Comparison of ENCODE assay signal across 1 cellular context in the genomic region with DNA sequence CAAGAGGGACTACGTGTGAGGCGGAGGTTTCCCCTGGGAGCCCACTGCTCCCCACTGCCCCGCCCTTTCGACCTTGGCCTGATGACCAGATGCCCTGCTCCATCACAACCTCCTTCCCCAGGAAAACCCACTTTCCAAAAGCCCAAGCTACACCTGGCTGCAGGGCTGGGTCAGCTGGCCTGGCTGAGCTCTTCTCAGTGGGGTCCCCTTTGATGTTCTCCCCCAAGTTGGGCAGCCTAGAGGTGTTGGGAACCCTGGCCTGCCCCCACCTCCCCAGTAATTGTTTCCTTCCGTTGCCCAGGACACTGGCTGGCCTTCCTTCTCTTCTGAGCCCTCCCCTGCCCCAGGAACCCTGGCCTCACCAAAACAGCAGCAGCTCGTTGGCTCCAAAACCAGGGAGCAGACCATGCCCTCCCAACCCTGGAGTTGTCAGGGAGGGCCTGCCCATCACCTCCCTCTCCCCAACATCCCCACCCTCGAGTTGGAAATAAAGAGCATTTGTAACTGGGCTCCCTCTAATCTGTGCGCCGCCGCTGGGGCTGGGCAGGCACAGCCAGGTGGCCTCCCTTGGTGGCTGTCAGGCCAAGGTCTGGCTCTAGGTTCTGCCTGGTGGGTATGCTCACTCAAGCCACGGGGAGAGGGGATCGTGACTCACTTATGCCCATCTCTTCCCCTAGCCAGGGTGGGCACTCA.
A peak's percentile ranks its signal among the peaks of the same experiment; 100 is the strongest.
TF ChIP-seq lines count a peak whose summit lies in the region.

No MANE protein-coding gene starts in this region.

TF ChIP-seq in HepG2, 621 proteins besides CTCF, POLR2A, EP300 and RAD21:
- peak; percentile 16 for TF ChIP-seq HNRNPLL (IDR thresholded peaks at IDR 0.05; ENCODE audit: low read depth, low read length, poor library complexity, severe bottlenecking)
- peak; percentile 5; the same call in 1 of the 2 replicates for TF ChIP-seq ZBTB7B (CRISPR knock-in tag; IDR thresholded peaks at IDR 0.05)
- TF ChIP-seq FOXM1 (CRISPR knock-in tag; IDR thresholded peaks at IDR 0.05) = no peak
- TF ChIP-seq ZNF354B (CRISPR knock-in tag; IDR thresholded peaks at IDR 0.05) = 0 out of 2 replicates have a peak, but pooled peaks have one; percentile 23
- no peak for TF ChIP-seq NR2F6 (IDR thresholded peaks at IDR 0.05)
- 0 out of 2 replicates have a peak, but pooled peaks have one; percentile 18 for TF ChIP-seq NR2F6 (CRISPR knock-in tag; IDR thresholded peaks at IDR 0.05)
- no peak for TF ChIP-seq ZFP36L1 (CRISPR knock-in tag; IDR thresholded peaks at IDR 0.05)
- TF ChIP-seq, protein P1, sequence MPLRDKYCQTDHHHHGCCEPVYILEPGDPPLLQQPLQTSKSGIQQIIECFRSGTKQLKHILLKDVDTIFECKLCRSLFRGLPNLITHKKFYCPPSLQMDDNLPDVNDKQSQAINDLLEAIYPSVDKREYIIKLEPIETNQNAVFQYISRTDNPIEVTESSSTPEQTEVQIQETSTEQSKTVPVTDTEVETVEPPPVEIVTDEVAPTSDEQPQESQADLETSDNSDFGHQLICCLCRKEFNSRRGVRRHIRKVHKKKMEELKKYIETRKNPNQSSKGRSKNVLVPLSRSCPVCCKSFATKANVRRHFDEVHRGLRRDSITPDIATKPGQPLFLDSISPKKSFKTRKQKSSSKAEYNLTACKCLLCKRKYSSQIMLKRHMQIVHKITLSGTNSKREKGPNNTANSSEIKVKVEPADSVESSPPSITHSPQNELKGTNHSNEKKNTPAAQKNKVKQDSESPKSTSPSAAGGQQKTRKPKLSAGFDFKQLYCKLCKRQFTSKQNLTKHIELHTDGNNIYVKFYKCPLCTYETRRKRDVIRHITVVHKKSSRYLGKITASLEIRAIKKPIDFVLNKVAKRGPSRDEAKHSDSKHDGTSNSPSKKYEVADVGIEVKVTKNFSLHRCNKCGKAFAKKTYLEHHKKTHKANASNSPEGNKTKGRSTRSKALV (CRISPR knock-in tag; IDR thresholded peaks at IDR 0.05) = 0 out of 2 replicates have a peak, but pooled peaks have one; percentile 24
- peak; percentile 26; the same call in 1 of the 2 replicates for TF ChIP-seq KLF12 (CRISPR knock-in tag; IDR thresholded peaks at IDR 0.05; ENCODE audit: borderline replicate concordance)
- TF ChIP-seq RARA (CRISPR knock-in tag; IDR thresholded peaks at IDR 0.05) = 0 out of 2 replicates have a peak, but pooled peaks have one; percentile 9
- TF ChIP-seq, protein P2, sequence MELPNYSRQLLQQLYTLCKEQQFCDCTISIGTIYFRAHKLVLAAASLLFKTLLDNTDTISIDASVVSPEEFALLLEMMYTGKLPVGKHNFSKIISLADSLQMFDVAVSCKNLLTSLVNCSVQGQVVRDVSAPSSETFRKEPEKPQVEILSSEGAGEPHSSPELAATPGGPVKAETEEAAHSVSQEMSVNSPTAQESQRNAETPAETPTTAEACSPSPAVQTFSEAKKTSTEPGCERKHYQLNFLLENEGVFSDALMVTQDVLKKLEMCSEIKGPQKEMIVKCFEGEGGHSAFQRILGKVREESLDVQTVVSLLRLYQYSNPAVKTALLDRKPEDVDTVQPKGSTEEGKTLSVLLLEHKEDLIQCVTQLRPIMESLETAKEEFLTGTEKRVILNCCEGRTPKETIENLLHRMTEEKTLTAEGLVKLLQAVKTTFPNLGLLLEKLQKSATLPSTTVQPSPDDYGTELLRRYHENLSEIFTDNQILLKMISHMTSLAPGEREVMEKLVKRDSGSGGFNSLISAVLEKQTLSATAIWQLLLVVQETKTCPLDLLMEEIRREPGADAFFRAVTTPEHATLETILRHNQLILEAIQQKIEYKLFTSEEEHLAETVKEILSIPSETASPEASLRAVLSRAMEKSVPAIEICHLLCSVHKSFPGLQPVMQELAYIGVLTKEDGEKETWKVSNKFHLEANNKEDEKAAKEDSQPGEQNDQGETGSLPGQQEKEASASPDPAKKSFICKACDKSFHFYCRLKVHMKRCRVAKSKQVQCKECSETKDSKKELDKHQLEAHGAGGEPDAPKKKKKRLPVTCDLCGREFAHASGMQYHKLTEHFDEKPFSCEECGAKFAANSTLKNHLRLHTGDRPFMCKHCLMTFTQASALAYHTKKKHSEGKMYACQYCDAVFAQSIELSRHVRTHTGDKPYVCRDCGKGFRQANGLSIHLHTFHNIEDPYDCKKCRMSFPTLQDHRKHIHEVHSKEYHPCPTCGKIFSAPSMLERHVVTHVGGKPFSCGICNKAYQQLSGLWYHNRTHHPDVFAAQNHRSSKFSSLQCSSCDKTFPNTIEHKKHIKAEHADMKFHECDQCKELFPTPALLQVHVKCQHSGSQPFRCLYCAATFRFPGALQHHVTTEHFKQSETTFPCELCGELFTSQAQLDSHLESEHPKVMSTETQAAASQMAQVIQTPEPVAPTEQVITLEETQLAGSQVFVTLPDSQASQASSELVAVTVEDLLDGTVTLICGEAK (IDR thresholded peaks at IDR 0.05) = no peak
- TF ChIP-seq, protein P2 (CRISPR knock-in tag; IDR thresholded peaks at IDR 0.05) = 0 out of 2 replicates have a peak, but pooled peaks have one; percentile 18
- no peak for TF ChIP-seq KDM4B (CRISPR knock-in tag; IDR thresholded peaks at IDR 0.05)
- no peak for TF ChIP-seq ZNF484 (CRISPR knock-in tag; IDR thresholded peaks at IDR 0.05; ENCODE audit: borderline replicate concordance, low read depth)
TF ChIP-seq in HepG2: peak in this region for 8.
